32 cellular contexts compared by ENCODE assay signal in the genomic region with DNA sequence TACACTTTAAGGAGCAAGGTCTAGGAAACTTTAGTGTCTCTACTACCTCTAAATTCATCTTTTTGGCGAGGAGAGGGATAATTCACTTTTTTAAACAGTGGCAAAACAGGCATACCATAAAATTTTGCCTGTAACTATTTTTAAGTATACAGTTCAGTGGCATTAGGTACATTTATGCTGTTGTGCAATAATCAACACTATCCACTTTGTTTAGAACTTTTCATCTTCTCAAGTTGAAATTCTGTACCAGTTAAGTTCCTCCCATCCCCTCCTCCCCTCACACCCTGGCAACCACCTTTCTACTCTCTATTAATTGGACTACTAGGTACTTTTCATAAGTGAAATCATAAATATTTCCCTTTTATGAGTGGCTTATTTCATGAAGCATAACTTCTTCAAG. TPM values are rescaled to one million over a fixed set of nuclear protein-coding genes. Genes with fewer than 3 reads are reported as not detected.
DNase-seq lines count a peak whose midpoint lies in the region; ATAC-seq, FAIRE-seq and TF ChIP-seq lines count a peak whose summit lies in the region.
"Had no signal": no experiment of that assay in that cellular context is flagged by ENCODE, and none has a peak within 500 bp of the region (broad histone marks: within the 10 kb centered on the region; RNA-seq: fewer than 3 reads in every experiment).

No MANE protein-coding gene starts in this region.

- H3K9me3 ChIP-seq in CD4-positive, CD25-positive, alpha-beta regulatory T cell (ENCODE audit: control insufficient read depth in 2 of 2, low read length in 2 of 2): no peaks in the 10 kb centered on the region
- H3K9me3 ChIP-seq in K562 (replicated peaks; ENCODE audit: control insufficient read depth, insufficient read depth, low read depth, low read length): no peaks in the 10 kb centered on the region
- H3K9me3 ChIP-seq: BE2C, BLaER1, Caco-2 had no signal

- TF ChIP-seq RAD21 in K562 (CRISPR knock-in tag; conservative IDR thresholded peaks at IDR 0.05 in 1 of 2, IDR thresholded peaks at IDR 0.05 in 1 of 2): no peak

- FAIRE-seq in D721Med (lab: Jason Lieb, UNC) (peak; percentile 6), K562 (lab: Jason Lieb, UNC) (no peak)
- FAIRE-seq: A204.1, GM12878, GM12892, GM18507 had no signal

- H3K9ac ChIP-seq in K562 (ENCODE audit: insufficient read depth in 1 of 2, low read depth in 2 of 2, low read length in 2 of 2): no peak overlapping the region
- H3K9ac ChIP-seq: BLaER1 had no signal

- no peak for TF ChIP-seq POLR2A in K562 (conservative IDR thresholded peaks at IDR 0.05)

- H3K27ac ChIP-seq in CD4-positive, CD25-positive, alpha-beta regulatory T cell (ENCODE audit: insufficient read depth, low read length, poor library complexity, severe bottlenecking): no peak overlapping the region
- H3K27ac ChIP-seq in VCaP (peak overlapping the region; percentile 62), K562 (ENCODE audit: extremely low read depth, low read depth, low read length) (no peak overlapping the region)
- H3K27ac ChIP-seq: BLaER1 had no signal

- peaks cover 51% of the 10 kb centered on the region for H3K36me3 Mint-ChIP-seq in CD4-positive, CD25-positive, alpha-beta regulatory T cell

- no peaks in the 10 kb centered on the region for H3K27me3 ChIP-seq in CD4-positive, CD25-positive, alpha-beta regulatory T cell (ENCODE audit: control insufficient read depth, insufficient read depth, low read length)
- H3K27me3 ChIP-seq in K562 (ENCODE audit: control insufficient read depth in 2 of 2, insufficient read depth in 2 of 2, low read length in 2 of 2): no peaks in the 10 kb centered on the region
- H3K27me3 ChIP-seq: BE2C, BLaER1 had no signal

- H4K20me1 ChIP-seq in K562 (replicated peaks; ENCODE audit: control insufficient read depth, insufficient read depth, low read length): no peaks in the 10 kb centered on the region
- H4K20me1 ChIP-seq: BLaER1 had no signal

- H3K4me1 ChIP-seq in CD4-positive, CD25-positive, alpha-beta regulatory T cell (ENCODE audit: control insufficient read depth, insufficient read depth, low read length, poor library complexity, severe bottlenecking): no peaks in the 10 kb centered on the region
- H3K4me1 ChIP-seq in K562 (replicated peaks in 1 of 2; ENCODE audit: control insufficient read depth in 2 of 2, insufficient read depth in 2 of 2, low read length in 2 of 2): no peaks in the 10 kb centered on the region
- H3K4me1 ChIP-seq: BE2C, BLaER1, Caco-2 had no signal

- no peaks in the 10 kb centered on the region for H3K9me1 ChIP-seq in K562 (ENCODE audit: control insufficient read depth, insufficient read depth, low read length)

- no peaks in the 10 kb centered on the region for H3K79me2 ChIP-seq in K562 (ENCODE audit: control insufficient read depth, insufficient read depth, low read length)

- H3K9me3 Mint-ChIP-seq in CD4-positive, CD25-positive, alpha-beta regulatory T cell: peaks cover 0 to 7% (median 2%) of the 10 kb centered on the region in 7 donors
- H3K9me3 Mint-ChIP-seq: CD14-positive monocyte; CD4-positive, alpha-beta T cell had no signal

- no peak overlapping the region for H2AFZ ChIP-seq in K562 (ENCODE audit: low read depth, low read length)

- BruUV-seq in K562 (replicated peaks; lab: Mats Ljungman, UMichigan): no TSS peak

- H3K4me3 ChIP-seq in CD4-positive, CD25-positive, alpha-beta regulatory T cell (ENCODE audit: low read depth, low read length): no peak overlapping the region
- H3K4me3 ChIP-seq in K562: no peak overlapping the region
- H3K4me3 ChIP-seq: BLaER1, GM12878 had no signal

- no peak overlapping the region for H3K4me2 ChIP-seq in K562 (ENCODE audit: insufficient read depth, low read length)
- H3K4me2 ChIP-seq: BLaER1 had no signal

- H3K4me3 Mint-ChIP-seq in CD4-positive, CD25-positive, alpha-beta regulatory T cell: no peak overlapping the region
- H3K4me3 Mint-ChIP-seq: CD14-positive monocyte; CD4-positive, alpha-beta T cell; CD8-positive, alpha-beta T cell had no signal

- intact Hi-C loops in K562 (cut with micrococcal nuclease): no loop called here

- TF ChIP-seq EP300 in K562 (IDR thresholded peaks at IDR 0.05; ENCODE audit: low read length): no peak

- CTCF ChIA-PET in K562 (lab: Yijun Ruan, JAX; ENCODE audit: low intra/inter-chr PET ratio): interaction anchor here (0.6 to 0.7 kb wide), 2 partner anchors 27 to 516 kb away, joined by 3 read pairs; no protein-coding TSS in a partner anchor

- TF ChIP-seq CTCF in D721Med (IDR thresholded peaks at IDR 0.05; ENCODE audit: insufficient read depth, missing control alignments) (no peak), VCaP (conservative IDR thresholded peaks at IDR 0.05) (no peak), K562 (IDR thresholded peaks at IDR 0.05 in 2 of 3, conservative IDR thresholded peaks at IDR 0.05 in 1 of 3; ENCODE audit: insufficient read depth in 2 of 3, low read depth in 1 of 3, low read length in 3 of 3) (no peak)

- in situ Hi-C loops in K562 (cut with MboI): no loop called here

- peak overlapping the region in 2 of 3 donors; percentile 20 to 44 for H3K27ac Mint-ChIP-seq in CD4-positive, CD25-positive, alpha-beta regulatory T cell
- H3K27ac Mint-ChIP-seq: CD4-positive, alpha-beta T cell; CD8-positive, alpha-beta T cell had no signal

- ATAC-seq in CD4-positive, CD25-positive, alpha-beta regulatory T cell (ENCODE audit: low read depth in 2 of 2): no peak
- ATAC-seq in K562: no peak
- no peak for ATAC-seq in GM21381 (IDR thresholded peaks at IDR 0.05; ENCODE audit: unreplicated experiment)
- ATAC-seq: CD8-positive, alpha-beta T cell; GM12878 had no signal

- H3K4me1 Mint-ChIP-seq in CD4-positive, CD25-positive, alpha-beta regulatory T cell: peaks cover 0 to 7% (median under 1%) of the 10 kb centered on the region in 4 donors
- H3K4me1 Mint-ChIP-seq: CD14-positive monocyte had no signal

- H3K36me3 ChIP-seq in CD4-positive, CD25-positive, alpha-beta regulatory T cell (ENCODE audit: control insufficient read depth, insufficient read depth, low read length): peaks cover 70% of the 10 kb centered on the region
- H3K36me3 ChIP-seq in K562 (ENCODE audit: control insufficient read depth, insufficient read depth, low read length): peaks cover 82% of the 10 kb centered on the region

- DNase-seq in CD4-positive, CD25-positive, alpha-beta regulatory T cell: no peak
- DNase-seq in D721Med (ENCODE audit: insufficient read length, low spot score) (no peak), K562 (ENCODE audit: extremely low read depth in 1 of 4, low spot score in 3 of 4) (no peak), NCI-H2171 (lab: John Stamatoyannopoulos, UW) (no peak), hippocampal formation (lab: John Stamatoyannopoulos, UW) (no peak)
- DNase-seq in stimulated activated CD8-positive, alpha-beta memory T cell treated with anti-CD3 and anti-CD28 coated beads, Interleukin-4, amount 100 ng/mL, for 48 hours: no peak
- DNase-seq: 8988T; ACHN; BE2C; C1 segment of cervical spinal cord; Caco-2; Calu3; CD4-positive, alpha-beta T cell; CD8-positive, alpha-beta T cell; DMS 273 treated with DMSO at 0.1 percent for 48 hours; DMS153; DMS53; DMS79; DND-41; EL; GDM1 had no signal

- POLR2A ChIA-PET in K562 (lab: Yijun Ruan, JAX): no interaction called here

- no peaks in the 10 kb centered on the region for H3K27me3 Mint-ChIP-seq in CD4-positive, CD25-positive, alpha-beta regulatory T cell
- H3K27me3 Mint-ChIP-seq: CD4-positive, alpha-beta T cell had no signal

- WGBS in K562 (ENCODE audit: insufficient coverage, low coverage, missing lambda C conversion rate): 100% methylated on average over 1 of the region's 1 CpG

RNA-seq across cellular contexts. Expression of a gene that starts 31.4 kb away (rescaled TPM):
- 74.8 TPM for total RNA-seq in CD4-positive, CD25-positive, alpha-beta regulatory T cell
- polyA plus RNA-seq in CD4-positive, CD25-positive, alpha-beta regulatory T cell: 10 to 100 TPM; 35.4 to 48.3 (median 39.5) TPM
- total RNA-seq in K562 (2011; cell fraction: chromatin; rRNA removed; ENCODE audit: low replicate concordance): 34.2 and 138 TPM in 2 replicates
- 17.2 and 22.5 TPM in 2 replicates for total RNA-seq in K562 (2011; cell fraction: nucleolus; rRNA removed)
- 41.9 and 59.5 TPM in 2 replicates for total RNA-seq in K562 (2011; cell fraction: nucleoplasm; rRNA removed)
- total RNA-seq in K562 (2014; rRNA removed) (42.5 and 58.8 TPM in 2 replicates), K562 (2014; rRNA removed; fragmentation: Illumina TruSeq; extraction: Trizol) (94.6 and 113 TPM in 2 replicates), K562 (2015; rRNA removed; fragmentation: Illumina TruSeq; extraction: Trizol) (81.2 and 83.4 TPM in 2 replicates), K562 (2021) (67.7 and 70.2 TPM in 2 replicates)
- polyA plus RNA-seq in K562 (2011; rRNA removed) (89.3 and 115 TPM in 2 replicates), K562 (2014; fragmentation: Illumina TruSeq; extraction: Trizol) (65.0 and 70.5 TPM in 2 replicates), K562 (2014; fragmentation: Nextera tagmentation; extraction: Ambion mirVana) (10 to 100 TPM; 29.6 to 43.1 TPM), K562 (2014; rRNA removed) (55.1 and 57.5 TPM in 2 replicates)
- polyA plus RNA-seq in K562 (2011; cell fraction: cytosol; rRNA removed): 22.1 and 40.7 TPM in 2 replicates
- polyA plus RNA-seq in K562 (2011; cell fraction: nucleus; rRNA removed): 42.9 and 80.8 TPM in 2 replicates
- 42.6 and 50.8 TPM in 2 replicates for polyA plus RNA-seq in K562 (2012)
- 215 and 219 TPM in 2 replicates for polyA minus RNA-seq in K562 (2011; rRNA and poly(A)+ RNA removed)
- 58.7 and 70.0 TPM in 2 replicates for polyA minus RNA-seq in K562 (2011; cell fraction: cytosol; rRNA and poly(A)+ RNA removed)
- polyA minus RNA-seq in K562 (2011; cell fraction: nucleus; rRNA and poly(A)+ RNA removed): 25.0 and 62.5 TPM in 2 replicates

RNA-seq across cellular contexts. Expression of a gene that starts 42.3 kb away (rescaled TPM):
- not detected for total RNA-seq in CD4-positive, CD25-positive, alpha-beta regulatory T cell
- polyA plus RNA-seq in CD4-positive, CD25-positive, alpha-beta regulatory T cell: not detected
- 0.67 and 3.0 TPM in 2 replicates for total RNA-seq in K562 (2011; cell fraction: chromatin; rRNA removed; ENCODE audit: low replicate concordance)
- total RNA-seq in K562 (2011; cell fraction: nucleolus; rRNA removed): 0.39 and 1.2 TPM in 2 replicates
- total RNA-seq in K562 (2011; cell fraction: nucleoplasm; rRNA removed): 0.73 and 1.1 TPM in 2 replicates
- 0.73 TPM in 1 of 2 replicates, not detected in the other for total RNA-seq in K562 (2014; rRNA removed)
- total RNA-seq in K562 (2014; rRNA removed; fragmentation: Illumina TruSeq; extraction: Trizol): 0.54 and 0.98 TPM in 2 replicates
- total RNA-seq in K562 (2015; rRNA removed; fragmentation: Illumina TruSeq; extraction: Trizol): 0.75 and 0.76 TPM in 2 replicates
- total RNA-seq in K562 (2021): 0.54 and 0.69 TPM in 2 replicates
- 0.12 and 1.4 TPM in 2 replicates for polyA plus RNA-seq in K562 (2011; rRNA removed)
- 0.16 TPM in 1 of 2 replicates, not detected in the other for polyA plus RNA-seq in K562 (2011; cell fraction: cytosol; rRNA removed)
- 0.58 TPM in 1 of 2 replicates, not detected in the other for polyA plus RNA-seq in K562 (2011; cell fraction: nucleus; rRNA removed)
- 0.90 and 2.7 TPM in 2 replicates for polyA plus RNA-seq in K562 (2012)
- 0.46 and 1.3 TPM in 2 replicates for polyA plus RNA-seq in K562 (2014; fragmentation: Illumina TruSeq; extraction: Trizol)
- 1 to 10 TPM; 1.1 to 1.3 TPM for polyA plus RNA-seq in K562 (2014; fragmentation: Nextera tagmentation; extraction: Ambion mirVana)
- polyA plus RNA-seq in K562 (2014; rRNA removed): 1.00 and 1.1 TPM in 2 replicates
- polyA minus RNA-seq in K562 (2011; rRNA and poly(A)+ RNA removed): 0.56 TPM in 1 of 2 replicates, not detected in the other
- not detected in 2 replicates for polyA minus RNA-seq in K562 (2011; cell fraction: cytosol; rRNA and poly(A)+ RNA removed)
- polyA minus RNA-seq in K562 (2011; cell fraction: nucleus; rRNA and poly(A)+ RNA removed): not detected in 2 replicates
- total RNA-seq: A673; Caco-2; CD4-positive, alpha-beta T cell; CD8-positive, alpha-beta T cell; Daoy; G401; GM12878 had no signal
- polyA plus RNA-seq: CD14-positive monocyte had no signal
